In genomic region chr1:29550119-29550841, GRCh38 we compare ENCODE assay signal across 20 cellular contexts.
DNase-seq lines count a peak whose midpoint lies in the region; ATAC-seq and TF ChIP-seq lines count a peak whose summit lies in the region.
"Had no signal": no experiment of that assay in that cellular context is flagged by ENCODE, and none has a peak within 500 bp of the region (broad histone marks: within the 10 kb centered on the region; RNA-seq: fewer than 3 reads in every experiment).

No MANE protein-coding gene starts in this region.

- H3K9ac ChIP-seq in PC-3 (ENCODE audit: low read length): no peak overlapping the region

- H3K36me3 ChIP-seq in PC-3 (ENCODE audit: low read depth, low read length): no peaks in the 10 kb centered on the region
- H3K36me3 ChIP-seq: brain microvascular endothelial cell had no signal

- H3K27ac ChIP-seq in PC-3 (ENCODE audit: low read length): no peak overlapping the region
- H3K27ac ChIP-seq: brain microvascular endothelial cell, skin epidermis had no signal

- H3K79me2 ChIP-seq in PC-3 (ENCODE audit: low read length): no peaks in the 10 kb centered on the region

- TF ChIP-seq CTCF in PC-3 (conservative IDR thresholded peaks at IDR 0.05; ENCODE audit: low read depth, low read length): no peak

- no peaks in the 10 kb centered on the region for H3K9me2 ChIP-seq in PC-3 (replicated peaks; ENCODE audit: low read length)

- H3K9me3 ChIP-seq in PC-3 (ENCODE audit: low read length): no peaks in the 10 kb centered on the region

- H3K4me3 ChIP-seq in PC-3 (ENCODE audit: low read length): no peak overlapping the region
- H3K4me3 ChIP-seq: skin epidermis had no signal

- no peak overlapping the region for H2AFZ ChIP-seq in PC-3 (ENCODE audit: low read length)

- H3F3A ChIP-seq in PC-3 (ENCODE audit: low read length, unreplicated experiment): no peaks in the 10 kb centered on the region

- ATAC-seq in PC-3: peak; percentile 72
- no peak for ATAC-seq in HG02610 (IDR thresholded peaks at IDR 0.05; ENCODE audit: unreplicated experiment)
- ATAC-seq: activated CD4-positive, CD25-positive, alpha-beta regulatory T cell treated with anti-CD3 and anti-CD28 coated beads, Interleukin-2, amount 50 U/mL, for 24 hours; activated T-helper 17 cell treated with anti-CD3 and anti-CD28 coated beads, Interleukin-2, amount 50 U/mL, for 72 hours; Panc1 had no signal

- BruUV-seq in PC-3 (replicated peaks; lab: Mats Ljungman, UMichigan): no TSS peak

- DNase-seq in ELF-1 (ENCODE audit: low read depth, low spot score) (peak; percentile 21), PC-3 (peak; percentile 40), islet precursor cell (peak; percentile 55), renal cortical epithelial cell (ENCODE audit: low read depth) (peak; percentile 17), SKM-1 treated with dmso at 0.1 percent for 144 hours (lab: John Stamatoyannopoulos, UW; ENCODE audit: unreplicated experiment) (no peak), retina (no peak), HK-2 (ENCODE audit: unreplicated experiment) (no peak)
- DNase-seq: activated CD8-positive, alpha-beta memory T cell treated with anti-CD3 and anti-CD28 coated beads for 24 hours; brain microvascular endothelial cell; CD4-positive, alpha-beta memory T cell; DND-41; hippocampal formation; NCI-H2171 treated with DMSO at 0.1 percent for 48 hours; stimulated activated CD4-positive, alpha-beta T cell treated with anti-CD3 and anti-CD28 coated beads, Interleukin-2, amount 100 ng/mL, for 48 hours; T-helper 9 cell had no signal

- POLR2A ChIA-PET in PC-3 (lab: Charles Lee; ENCODE audit: unreplicated experiment): no interaction called here

- CTCF ChIA-PET in PC-3 (lab: Charles Lee): interaction anchor here (0.5 kb wide), 1 partner anchor 63 kb away, joined by 19 read pairs; no protein-coding TSS in a partner anchor

- no peaks in the 10 kb centered on the region for H3K27me3 ChIP-seq in PC-3 (ENCODE audit: low read length)
- H3K27me3 ChIP-seq: brain microvascular endothelial cell had no signal

- H3K4me1 ChIP-seq in PC-3 (ENCODE audit: insufficient read depth, low read length): peaks cover 15% of the 10 kb centered on the region

- peak overlapping the region; percentile 17; the same call in 1 of the 2 replicates for H3K4me2 ChIP-seq in PC-3 (ENCODE audit: low read length)

- intact Hi-C loops in PC-3 (cut with micrococcal nuclease): no loop called here

- no peaks in the 10 kb centered on the region for H4K20me1 ChIP-seq in PC-3 (ENCODE audit: low read length)

Comparison
In these comparisons a context has a peak if more than half of its experiments do, and no peak if none do; other contexts are left out.
1. DNase-seq: peak in ELF-1 (single experiment), PC-3 (single experiment), islet precursor cell (single experiment) and renal cortical epithelial cell (single experiment); none in SKM-1 treated with dmso at 0.1 percent for 144 hours (single experiment), retina (single experiment) and HK-2 (single experiment).